ENCODE assay signal across 12 cellular contexts in the genomic region with DNA sequence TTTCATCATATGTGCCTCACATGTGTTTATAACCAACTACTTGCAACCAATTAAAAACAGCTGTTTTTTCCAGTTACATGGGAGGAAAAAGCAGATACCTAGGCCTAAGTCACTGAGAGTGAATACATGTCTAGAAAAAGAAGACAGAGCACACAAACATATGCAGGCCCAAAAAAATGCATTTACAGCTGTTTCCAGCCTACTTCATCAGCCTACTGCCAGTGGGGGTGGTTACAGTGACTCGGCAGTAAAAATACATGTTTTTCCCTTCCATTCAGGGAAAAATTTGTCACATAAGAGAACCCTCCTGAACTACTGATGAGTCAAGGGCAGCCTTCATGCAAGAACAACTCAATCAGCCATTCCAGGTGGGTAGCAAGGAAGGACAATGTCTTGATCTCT.
DNase-seq lines count a peak whose midpoint lies in the region; ATAC-seq lines count a peak whose summit lies in the region.
"Had no signal": no experiment of that assay in that cellular context is flagged by ENCODE, and none has a peak within 500 bp of the region (broad histone marks: within the 10 kb centered on the region; RNA-seq: fewer than 3 reads in every experiment).

No MANE protein-coding gene starts in this region.

- H3K36me3 Mint-ChIP-seq in stimulated activated naive CD8-positive, alpha-beta T cell treated with anti-CD3 and anti-CD28 coated beads, Interleukin-15, Interleukin-2, amounts not matched to agents 100 ng/mL and 50 ng/mL, for 24 hours (ENCODE audit: low read depth), result peaks cover 34% of the 10 kb centered on the region
- H3K36me3 Mint-ChIP-seq in activated CD8-positive, alpha-beta T cell treated with anti-CD3 and anti-CD28 coated beads, Interleukin-2, amount 10 ng/mL, durations not matched to agents 7 days and 5 days (ENCODE audit: low read depth), result peaks cover 34% of the 10 kb centered on the region

- CTCF ChIA-PET in activated CD8-positive, alpha-beta T cell treated with anti-CD3 and anti-CD28 coated beads, Interleukin-2, amount 10 ng/mL, durations not matched to agents 7 days and 5 days (lab: Charles Lee), result interaction anchor here (1.6 to 2.7 kb wide), 2 partner anchors 14 to 38 kb away, joined by 3 to 8 read pairs; no protein-coding TSS in a partner anchor

- no peak for ATAC-seq in stimulated activated naive CD8-positive, alpha-beta T cell treated with anti-CD3 and anti-CD28 coated beads, Interleukin-15, Interleukin-2, amounts not matched to agents 100 U/mL and 50 U/mL, for 24 hours
- ATAC-seq in GM19467 (IDR thresholded peaks at IDR 0.05; ENCODE audit: unreplicated experiment) (no peak), HG03097 (IDR thresholded peaks at IDR 0.05; ENCODE audit: low FRiP score, unreplicated experiment) (no peak)
- no peak for ATAC-seq in activated CD8-positive, alpha-beta T cell treated with anti-CD3 and anti-CD28 coated beads, Interleukin-2, amount 10 ng/mL, durations not matched to agents 7 days and 5 days
- ATAC-seq: GM12878 had no signal

- no peak overlapping the region for H3K4me3 Mint-ChIP-seq in stimulated activated naive CD8-positive, alpha-beta T cell treated with anti-CD3 and anti-CD28 coated beads, Interleukin-15, Interleukin-2, amounts not matched to agents 100 ng/mL and 50 ng/mL, for 24 hours
- no peak overlapping the region for H3K4me3 Mint-ChIP-seq in activated CD8-positive, alpha-beta T cell treated with anti-CD3 and anti-CD28 coated beads, Interleukin-2, amount 10 ng/mL, durations not matched to agents 7 days and 5 days
- H3K4me3 Mint-ChIP-seq: CD4-positive, CD25-positive, alpha-beta regulatory T cell had no signal

- H3K4me1 Mint-ChIP-seq in stimulated activated naive CD8-positive, alpha-beta T cell treated with anti-CD3 and anti-CD28 coated beads, Interleukin-15, Interleukin-2, amounts not matched to agents 100 ng/mL and 50 ng/mL, for 24 hours (ENCODE audit: low read depth), result peaks cover 39% of the 10 kb centered on the region
- peaks cover 5% of the 10 kb centered on the region for H3K4me1 Mint-ChIP-seq in activated CD8-positive, alpha-beta T cell treated with anti-CD3 and anti-CD28 coated beads, Interleukin-2, amount 10 ng/mL, durations not matched to agents 7 days and 5 days (ENCODE audit: low read depth)

- H3K9me3 Mint-ChIP-seq in stimulated activated naive CD8-positive, alpha-beta T cell treated with anti-CD3 and anti-CD28 coated beads, Interleukin-15, Interleukin-2, amounts not matched to agents 100 ng/mL and 50 ng/mL, for 24 hours, result no peaks in the 10 kb centered on the region
- H3K9me3 Mint-ChIP-seq in activated CD8-positive, alpha-beta T cell treated with anti-CD3 and anti-CD28 coated beads, Interleukin-2, amount 10 ng/mL, durations not matched to agents 7 days and 5 days (ENCODE audit: insufficient read depth), result no peaks in the 10 kb centered on the region
- H3K9me3 Mint-ChIP-seq: CD4-positive, CD25-positive, alpha-beta regulatory T cell had no signal

- H3K27ac ChIP-seq in angular gyrus (ENCODE audit: low read depth, low read length), result peak overlapping the region; percentile 20

- peak overlapping the region; percentile 4 for H3K27ac Mint-ChIP-seq in stimulated activated naive CD8-positive, alpha-beta T cell treated with anti-CD3 and anti-CD28 coated beads, Interleukin-15, Interleukin-2, amounts not matched to agents 100 ng/mL and 50 ng/mL, for 24 hours
- H3K27ac Mint-ChIP-seq in activated CD8-positive, alpha-beta T cell treated with anti-CD3 and anti-CD28 coated beads, Interleukin-2, amount 10 ng/mL, durations not matched to agents 7 days and 5 days, result no peak overlapping the region

- POLR2A ChIA-PET in activated CD8-positive, alpha-beta T cell treated with anti-CD3 and anti-CD28 coated beads, Interleukin-2, amount 10 ng/mL, durations not matched to agents 7 days and 5 days (lab: Charles Lee), result no interaction called here

- no peak for DNase-seq in stimulated activated naive CD8-positive, alpha-beta T cell treated with anti-CD3 and anti-CD28 coated beads, Interleukin-15, Interleukin-2, amounts not matched to agents 100 U/mL and 50 U/mL, for 24 hours
- DNase-seq in kidney tubule cell (ENCODE audit: low spot score) (peak; percentile 81), DMS114 treated with DMSO at 0.1 percent for 48 hours (lab: John Stamatoyannopoulos, UW; ENCODE audit: unreplicated experiment) (no peak)
- no peak for DNase-seq in activated CD8-positive, alpha-beta T cell treated with anti-CD3 and anti-CD28 coated beads, Interleukin-2, amount 10 ng/mL, durations not matched to agents 7 days and 5 days
- DNase-seq: activated CD4-positive, alpha-beta T cell treated with anti-CD3 and anti-CD28 coated beads for 48 hours; CD4-positive, CD25-positive, alpha-beta regulatory T cell; NCI-H2081 had no signal

- no peaks in the 10 kb centered on the region for H3K27me3 Mint-ChIP-seq in stimulated activated naive CD8-positive, alpha-beta T cell treated with anti-CD3 and anti-CD28 coated beads, Interleukin-15, Interleukin-2, amounts not matched to agents 100 ng/mL and 50 ng/mL, for 24 hours
- H3K27me3 Mint-ChIP-seq in activated CD8-positive, alpha-beta T cell treated with anti-CD3 and anti-CD28 coated beads, Interleukin-2, amount 10 ng/mL, durations not matched to agents 7 days and 5 days (ENCODE audit: low read depth), result no peaks in the 10 kb centered on the region
- H3K27me3 Mint-ChIP-seq: CD4-positive, CD25-positive, alpha-beta regulatory T cell had no signal
